In the genomic region with DNA sequence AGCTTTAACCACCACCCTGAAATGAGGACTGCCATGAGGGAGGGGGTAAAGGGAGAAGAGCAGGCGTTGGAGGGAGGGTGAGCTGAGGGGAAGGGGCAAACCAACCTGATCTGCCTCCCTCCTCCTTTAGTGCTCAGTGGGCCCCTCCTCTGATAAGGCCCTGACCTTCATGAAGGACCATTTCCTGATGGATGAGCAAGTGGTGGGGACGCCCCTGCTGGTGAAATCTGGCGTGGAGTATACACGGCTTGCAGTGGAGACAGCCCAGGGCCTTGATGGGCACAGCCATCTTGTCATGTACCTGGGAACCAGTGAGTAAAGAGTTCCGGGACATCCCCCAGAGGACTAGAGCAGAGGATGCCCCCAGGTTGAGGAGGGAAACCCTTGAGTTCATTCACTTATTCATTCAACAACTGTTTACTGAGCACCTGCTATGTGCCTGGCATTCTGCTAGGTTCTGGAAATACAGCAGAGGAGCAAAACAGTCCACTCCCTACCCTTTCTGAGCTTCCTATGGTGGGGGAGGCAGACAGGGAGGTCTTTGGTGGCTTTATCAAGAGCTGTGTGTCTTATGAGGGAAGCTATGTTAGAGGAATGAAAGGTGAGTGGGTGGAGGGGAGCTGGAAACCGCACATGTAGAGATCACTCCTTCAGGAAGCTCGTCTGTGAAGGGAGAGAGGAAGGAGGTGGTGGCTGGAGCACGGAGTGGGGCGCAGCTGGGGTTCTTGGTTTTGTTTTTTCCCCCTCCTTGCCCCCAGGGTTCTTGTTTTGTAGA, we compare ENCODE assay signal across 18 cellular contexts. TPM values are rescaled to one million over a fixed set of nuclear protein-coding genes. Genes with fewer than 3 reads are reported as not detected.
DNase-seq lines count a peak whose midpoint lies in the region; ATAC-seq and TF ChIP-seq lines count a peak whose summit lies in the region.
"Had no signal": no experiment of that assay in that cellular context is flagged by ENCODE, and none has a peak within 500 bp of the region (broad histone marks: within the 10 kb centered on the region; RNA-seq: fewer than 3 reads in every experiment).

No MANE protein-coding gene starts in this region.

- no peak overlapping the region for H3K18ac ChIP-seq in H9 (ENCODE audit: insufficient read length, low read depth, low read length)
- H3K18ac ChIP-seq in mesendoderm (ENCODE audit: low read length): no peak overlapping the region

- H3K14ac ChIP-seq in H9 (ENCODE audit: insufficient read depth, low read length): no peak overlapping the region

- H3K9me3 ChIP-seq in SK-N-SH (no peaks in the 10 kb centered on the region), H9 (ENCODE audit: control insufficient read depth, low read depth, low read length) (no peaks in the 10 kb centered on the region), SJCRH30 (replicated peaks) (no peaks in the 10 kb centered on the region)
- H3K9me3 ChIP-seq: breast epithelium, heart left ventricle had no signal

- TF ChIP-seq CTCF in SK-N-SH (IDR thresholded peaks at IDR 0.05) (peak; percentile 7; the same call in 1 of the 2 replicates), H9 (conservative IDR thresholded peaks at IDR 0.05) (peak; percentile 56)
- TF ChIP-seq CTCF in activated CD8-positive, alpha-beta T cell treated with anti-CD3 and anti-CD28 coated beads for 36 hours (IDR thresholded peaks at IDR 0.05): no peak

- H4K8ac ChIP-seq in H9 (replicated peaks; ENCODE audit: insufficient read length, low read depth, low read length) (no peak overlapping the region), mesendoderm (ENCODE audit: low read depth, low read length) (no peak overlapping the region)

- CTCF ChIA-PET in SK-N-SH (lab: Yijun Ruan, JAX): interaction anchor here (1.1 to 2.1 kb wide), 3 partner anchors 9 to 27 kb away, joined by 3 to 6 read pairs (median 5); no protein-coding TSS in a partner anchor
- CTCF ChIA-PET in activated CD8-positive, alpha-beta T cell treated with anti-CD3 and anti-CD28 coated beads for 36 hours (lab: Charles Lee): interaction anchor here (0.9 to 2.5 kb wide), 8 partner anchors 8 to 82 kb away, joined by 3 to 11 read pairs (median 4); no protein-coding TSS in a partner anchor

- POLR2A ChIA-PET in SK-N-SH (lab: Yijun Ruan, JAX): interaction anchor here (0.6 kb wide), 1 partner anchor 176 kb away, joined by 4 read pairs; no protein-coding TSS in a partner anchor
- POLR2A ChIA-PET in activated CD8-positive, alpha-beta T cell treated with anti-CD3 and anti-CD28 coated beads for 36 hours (lab: Charles Lee): interaction anchor here (0.7 to 1.0 kb wide), 3 partner anchors 10 to 64 kb away, joined by 3 to 4 read pairs (median 3); no protein-coding TSS in a partner anchor

- H3K4me1 ChIP-seq in SK-N-SH (ENCODE audit: control insufficient read depth in 1 of 2, insufficient read depth in 2 of 2, low read depth in 1 of 2, low read length in 1 of 2) (no peaks in the 10 kb centered on the region), H9 (ENCODE audit: insufficient read depth, low read length) (peaks cover under 1% of the 10 kb centered on the region), mesendoderm (ENCODE audit: control insufficient read depth, low read depth, low read length) (peaks cover 3% of the 10 kb centered on the region), SJCRH30 (no peaks in the 10 kb centered on the region)
- H3K4me1 ChIP-seq: breast epithelium, heart left ventricle had no signal

- no peak overlapping the region for H2BK20ac ChIP-seq in H9 (ENCODE audit: low read depth, low read length, poor library complexity, severe bottlenecking)

- H3K27me3 Mint-ChIP-seq in H9 (ENCODE audit: low read depth) (no peaks in the 10 kb centered on the region), immature natural killer cell (ENCODE audit: low read depth in 3 of 3) (peaks cover 0 to 6% (median 2%) of the 10 kb centered on the region in 3 donors)
- no peaks in the 10 kb centered on the region for H3K27me3 Mint-ChIP-seq in activated CD8-positive, alpha-beta T cell treated with anti-CD3 and anti-CD28 coated beads for 36 hours
- H3K27me3 Mint-ChIP-seq: activated naive CD4-positive, alpha-beta T cell treated with anti-CD3 and anti-CD28 coated beads, Interleukin-2, amount 50 U/mL, for 24 hours had no signal

- no peak overlapping the region for H2BK12ac ChIP-seq in H9 (ENCODE audit: insufficient read length, low read depth, low read length)

- H3K27ac ChIP-seq in SK-N-SH (ENCODE audit: low read depth in 2 of 2, low read length in 1 of 2): no peak overlapping the region
- no peak overlapping the region for H3K27ac ChIP-seq in H9 (ENCODE audit: insufficient read length, low read depth, low read length)
- H3K27ac ChIP-seq in mesendoderm (ENCODE audit: low read depth, low read length): no peak overlapping the region
- H3K27ac ChIP-seq in SJCRH30: no peak overlapping the region
- H3K27ac ChIP-seq: breast epithelium, heart left ventricle had no signal

- DNase-seq in SK-N-SH (peak; percentile 26), H9 (peak; percentile 68), mesendoderm (peak; percentile 61), RKO (ENCODE audit: low spot score) (no peak), immature natural killer cell (no peak), SJCRH30 (no peak)
- DNase-seq in activated CD8-positive, alpha-beta T cell treated with anti-CD3 and anti-CD28 coated beads for 36 hours: no peak
- DNase-seq: CD4-positive, alpha-beta memory T cell; heart left ventricle; mesenchymal stem cell; NCI-H1092 treated with DMSO at 0.1 percent for 48 hours; NCI-H748 treated with DMSO at 0.1 percent for 48 hours had no signal

- H2BK5ac ChIP-seq in H9 (ENCODE audit: insufficient read length, low read length) (no peak overlapping the region), mesendoderm (ENCODE audit: low read length) (no peak overlapping the region)

- H4K5ac ChIP-seq in H9 (ENCODE audit: insufficient read length, low read depth, low read length): no peak overlapping the region
- no peak overlapping the region for H4K5ac ChIP-seq in mesendoderm (ENCODE audit: low read length)

- H3K36me3 ChIP-seq in SK-N-SH (replicated peaks in 1 of 2; ENCODE audit: control insufficient read depth in 1 of 2, insufficient read depth in 2 of 2, low read length in 1 of 2) (no peaks in the 10 kb centered on the region), mesendoderm (ENCODE audit: control insufficient read depth, insufficient read depth, low read length) (no peaks in the 10 kb centered on the region), SJCRH30 (no peaks in the 10 kb centered on the region)
- H3K36me3 ChIP-seq: breast epithelium had no signal

- H3F3A ChIP-seq in SK-N-SH (replicated peaks; ENCODE audit: insufficient read depth): no peaks in the 10 kb centered on the region

- ATAC-seq in SK-N-SH treated with all-trans-retinoic acid at 6 μM for 48 hours: no peak
- peak; percentile 20 for ATAC-seq in activated CD8-positive, alpha-beta T cell treated with anti-CD3 and anti-CD28 coated beads for 36 hours
- ATAC-seq: activated CD4-positive, CD25-positive, alpha-beta regulatory T cell treated with anti-CD3 and anti-CD28 coated beads, Interleukin-2, amount 50 U/mL, for 24 hours; heart left ventricle had no signal

- H3K4me3 Mint-ChIP-seq in H9 (no peak overlapping the region), immature natural killer cell (no peak overlapping the region)
- H3K4me3 Mint-ChIP-seq in activated CD8-positive, alpha-beta T cell treated with anti-CD3 and anti-CD28 coated beads for 36 hours: no peak overlapping the region
- H3K4me3 Mint-ChIP-seq: activated naive CD4-positive, alpha-beta T cell treated with anti-CD3 and anti-CD28 coated beads, Interleukin-2, amount 50 U/mL, for 24 hours; CD4-positive, alpha-beta memory T cell; T-helper 1 cell treated with Interleukin-12 subunit alpha and Interleukin-12 subunit beta and Interleukin-4 antibody, amounts not matched to agents 30 μg/mL and 1 μg/mL, for 36 hours had no signal

- no peak overlapping the region for H3T11ph ChIP-seq in H9 (ENCODE audit: low read length)

- no peak overlapping the region for H3K23ac ChIP-seq in H9 (ENCODE audit: insufficient read length, low read depth, low read length)
- no peak overlapping the region for H3K23ac ChIP-seq in mesendoderm (ENCODE audit: low read length)

- no peaks in the 10 kb centered on the region for H3K9me2 ChIP-seq in SK-N-SH

- H2AK5ac ChIP-seq in H9 (ENCODE audit: insufficient read length, low read length) (no peak overlapping the region), mesendoderm (ENCODE audit: low read length) (no peak overlapping the region)

- H3K27me3 ChIP-seq in SK-N-SH (ENCODE audit: insufficient read depth) (no peaks in the 10 kb centered on the region), H9 (ENCODE audit: insufficient read depth, low read length) (no peaks in the 10 kb centered on the region), mesendoderm (ENCODE audit: insufficient read depth, low read length, poor library complexity) (no peaks in the 10 kb centered on the region), SJCRH30 (no peaks in the 10 kb centered on the region)
- H3K27me3 ChIP-seq: breast epithelium, heart left ventricle had no signal

- H3K4me1 Mint-ChIP-seq in H9 (peaks cover 34 to 36% of the 10 kb centered on the region in 2 experiments), immature natural killer cell (no peaks in the 10 kb centered on the region)
- peaks cover 21% of the 10 kb centered on the region for H3K4me1 Mint-ChIP-seq in activated CD8-positive, alpha-beta T cell treated with anti-CD3 and anti-CD28 coated beads for 36 hours (ENCODE audit: low read depth)

- no peak for TF ChIP-seq RAD21 in SK-N-SH (IDR thresholded peaks at IDR 0.05; ENCODE audit: low read length)

- H3K36me3 Mint-ChIP-seq in H9 (ENCODE audit: insufficient read depth in 1 of 3, low read depth in 3 of 3): peaks cover 7 to 38% (median 34%) of the 10 kb centered on the region in 3 experiments; a peak in 6 of 7 replicates
- peaks cover 5% of the 10 kb centered on the region for H3K36me3 Mint-ChIP-seq in activated CD8-positive, alpha-beta T cell treated with anti-CD3 and anti-CD28 coated beads for 36 hours (ENCODE audit: low read depth)
- H3K36me3 Mint-ChIP-seq in immature natural killer cell: no peaks in the 10 kb centered on the region
- H3K36me3 Mint-ChIP-seq: activated naive CD4-positive, alpha-beta T cell treated with anti-CD3 and anti-CD28 coated beads, Interleukin-2, amount 50 U/mL, for 24 hours; CD4-positive, alpha-beta memory T cell had no signal

- H3K23me2 ChIP-seq in H9 (ENCODE audit: insufficient read length, low read depth, low read length, poor library complexity, severe bottlenecking): no peaks in the 10 kb centered on the region

- TF ChIP-seq EP300 in SK-N-SH (IDR thresholded peaks at IDR 0.05; ENCODE audit: borderline replicate concordance in 1 of 2, low read depth in 1 of 2, low read length in 1 of 2): no peak

- 84% methylated on average over 5 of the region's 9 CpGs for WGBS in SK-N-SH (ENCODE audit: low lambda C conversion rate)
- no CpG with 5 or more reads among the region's 9 CpGs for WGBS in H9 (ENCODE audit: extremely low coverage, insufficient read length, low lambda C conversion rate)
- no CpG with 5 or more reads among the region's 9 CpGs for WGBS in mesendoderm (ENCODE audit: extremely low coverage, insufficient coverage, low lambda C conversion rate)

- H3K9me3 Mint-ChIP-seq in H9 (no peaks in the 10 kb centered on the region), immature natural killer cell (no peaks in the 10 kb centered on the region)
- no peaks in the 10 kb centered on the region for H3K9me3 Mint-ChIP-seq in activated CD8-positive, alpha-beta T cell treated with anti-CD3 and anti-CD28 coated beads for 36 hours
- H3K9me3 Mint-ChIP-seq: activated naive CD4-positive, alpha-beta T cell treated with anti-CD3 and anti-CD28 coated beads, Interleukin-2, amount 50 U/mL, for 24 hours; CD4-positive, alpha-beta memory T cell; IgD-negative memory B cell; T-helper 1 cell treated with Interleukin-12 subunit alpha and Interleukin-12 subunit beta and Interleukin-4 antibody, amounts not matched to agents 30 μg/mL and 1 μg/mL, for 36 hours had no signal

- H3K79me1 ChIP-seq in H9 (ENCODE audit: insufficient read depth, low read depth, low read length, poor library complexity, severe bottlenecking) (no peaks in the 10 kb centered on the region), mesendoderm (ENCODE audit: low read length) (no peaks in the 10 kb centered on the region)

- H4K20me1 ChIP-seq in SK-N-SH (ENCODE audit: insufficient read depth) (no peaks in the 10 kb centered on the region), H9 (ENCODE audit: control insufficient read depth, insufficient read depth, insufficient read length) (no peaks in the 10 kb centered on the region)

- H2AFZ ChIP-seq in SK-N-SH (ENCODE audit: low read depth) (no peak overlapping the region), H9 (ENCODE audit: low read length) (no peak overlapping the region)

- H3K79me2 ChIP-seq in SK-N-SH (ENCODE audit: insufficient read depth): no peaks in the 10 kb centered on the region
- no peaks in the 10 kb centered on the region for H3K79me2 ChIP-seq in H9 (ENCODE audit: insufficient read depth, low read length)
- H3K79me2 ChIP-seq in mesendoderm (ENCODE audit: control insufficient read depth, insufficient read depth, low read length): no peaks in the 10 kb centered on the region

- no peak overlapping the region for H3K9ac ChIP-seq in SK-N-SH
- H3K9ac ChIP-seq in H9 (ENCODE audit: extremely low read depth, insufficient read length, low read length): no peak overlapping the region
- H3K9ac ChIP-seq in mesendoderm (ENCODE audit: low read length): no peak overlapping the region

- H2BK120ac ChIP-seq in H9 (ENCODE audit: low read depth, low read length, poor library complexity, severe bottlenecking) (no peak overlapping the region), mesendoderm (ENCODE audit: low read depth, low read length) (no peak overlapping the region)

- H2BK15ac ChIP-seq in H9 (ENCODE audit: low read depth, low read length): no peak overlapping the region
- no peak overlapping the region for H2BK15ac ChIP-seq in mesendoderm (replicated peaks; ENCODE audit: low read depth)

- H3K56ac ChIP-seq in H9 (ENCODE audit: insufficient read length, low read depth, low read length) (no peak overlapping the region), mesendoderm (ENCODE audit: low read length) (peak overlapping the region; percentile 46)

- H3K4me2 ChIP-seq in SK-N-SH: no peak overlapping the region
- no peak overlapping the region for H3K4me2 ChIP-seq in H9 (ENCODE audit: insufficient read depth, insufficient read length, low read length)
- H3K4me2 ChIP-seq in mesendoderm (ENCODE audit: low read length): no peak overlapping the region

- intact Hi-C loops in activated CD8-positive, alpha-beta T cell treated with anti-CD3 and anti-CD28 coated beads for 36 hours (cut with micrococcal nuclease): no loop called here

- H3K4me3 ChIP-seq in SK-N-SH (ENCODE audit: low read depth in 2 of 2, low read length in 1 of 2) (no peak overlapping the region), mesendoderm (ENCODE audit: low read length) (no peak overlapping the region), SJCRH30 (no peak overlapping the region)
- H3K4me3 ChIP-seq: breast epithelium, heart left ventricle had no signal

- H4K91ac ChIP-seq in H9 (ENCODE audit: insufficient read length, low read depth, low read length): no peak overlapping the region

- H3K4ac ChIP-seq in H9 (ENCODE audit: low read depth, low read length) (no peak overlapping the region), mesendoderm (ENCODE audit: low read depth, low read length) (no peak overlapping the region)

- H3K27ac Mint-ChIP-seq in H9 (peak overlapping the region in 2 of 3 experiments; percentile 56 to 92; a peak in 5 of 7 replicates), immature natural killer cell (no peak overlapping the region)
- no peak overlapping the region for H3K27ac Mint-ChIP-seq in activated CD8-positive, alpha-beta T cell treated with anti-CD3 and anti-CD28 coated beads for 36 hours
- H3K27ac Mint-ChIP-seq: activated naive CD4-positive, alpha-beta T cell treated with anti-CD3 and anti-CD28 coated beads, Interleukin-2, amount 50 U/mL, for 24 hours; IgD-negative memory B cell; T-helper 1 cell treated with Interleukin-12 subunit alpha and Interleukin-12 subunit beta and Interleukin-4 antibody, amounts not matched to agents 30 μg/mL and 1 μg/mL, for 36 hours had no signal

RNA-seq across cellular contexts. Expression of a gene that starts 19.5 kb away (rescaled TPM):
- 1.3 and 2.3 TPM in 2 replicates for polyA plus RNA-seq in SK-N-SH (2012; rRNA removed)
- 0.33 and 0.73 TPM in 2 replicates for polyA plus RNA-seq in SK-N-SH (2012; cell fraction: cytosol; rRNA removed)
- polyA plus RNA-seq in SK-N-SH (2012; cell fraction: nucleus; rRNA removed): 11.2 and 13.5 TPM in 2 replicates
- total RNA-seq in H9 (2021): 11.1 and 11.8 TPM in 2 replicates
- 10 to 100 TPM; 23.8 to 24.7 TPM for total RNA-seq in activated CD8-positive, alpha-beta T cell treated with anti-CD3 and anti-CD28 coated beads for 36 hours
- 1.3 TPM for polyA plus RNA-seq in mesendoderm (2013, experiment 1 of 2)
- polyA plus RNA-seq in mesendoderm (2013, experiment 2 of 2): 1.1 TPM
- polyA plus RNA-seq in immature natural killer cell: 10 to 100 TPM in 1 of 3 donors, 1 to 10 TPM in 2; 2.5 to 12.4 (median 3.2) TPM
- total RNA-seq in SJCRH30 (2014; rRNA removed; shearing (Covaris generic)): 1.2 and 2.1 TPM in 2 replicates

RNA-seq across cellular contexts. Expression of a gene that starts 21.0 kb away (rescaled TPM):
- polyA plus RNA-seq in SK-N-SH (2012; rRNA removed): 28.5 and 40.2 TPM in 2 replicates
- polyA plus RNA-seq in SK-N-SH (2012; cell fraction: cytosol; rRNA removed): 25.1 and 30.1 TPM in 2 replicates
- polyA plus RNA-seq in SK-N-SH (2012; cell fraction: nucleus; rRNA removed): 23.0 and 37.6 TPM in 2 replicates
- 40.2 and 47.4 TPM in 2 replicates for total RNA-seq in H9 (2021)
- total RNA-seq in activated CD8-positive, alpha-beta T cell treated with anti-CD3 and anti-CD28 coated beads for 36 hours: 10 to 100 TPM; 41.9 to 43.0 TPM
- polyA plus RNA-seq in mesendoderm (2013, experiment 1 of 2): 16.8 TPM
- polyA plus RNA-seq in mesendoderm (2013, experiment 2 of 2): 17.0 TPM
- 10 to 100 TPM in 2 of 3 donors, 1 to 10 TPM in 1; 5.5 to 21.5 (median 12.1) TPM for polyA plus RNA-seq in immature natural killer cell
- 12.3 and 12.9 TPM in 2 replicates for total RNA-seq in SJCRH30 (2014; rRNA removed; shearing (Covaris generic))

RNA-seq across cellular contexts. Expression of a gene that starts 39.9 kb away (rescaled TPM):
- polyA plus RNA-seq in SK-N-SH (2012; rRNA removed): 72.5 and 89.5 TPM in 2 replicates
- 60.3 and 74.6 TPM in 2 replicates for polyA plus RNA-seq in SK-N-SH (2012; cell fraction: cytosol; rRNA removed)
- polyA plus RNA-seq in SK-N-SH (2012; cell fraction: nucleus; rRNA removed): 66.4 and 78.0 TPM in 2 replicates
- 136 and 143 TPM in 2 replicates for total RNA-seq in H9 (2021)
- 10 to 100 TPM; 89.4 to 93.7 TPM for total RNA-seq in activated CD8-positive, alpha-beta T cell treated with anti-CD3 and anti-CD28 coated beads for 36 hours
- 115 TPM for polyA plus RNA-seq in mesendoderm (2013, experiment 1 of 2)
- 112 TPM for polyA plus RNA-seq in mesendoderm (2013, experiment 2 of 2)
- 100 to 1,000 TPM in 2 of 3 donors, 10 to 100 TPM in 1; 67.3 to 122 (median 100) TPM for polyA plus RNA-seq in immature natural killer cell
- total RNA-seq in SJCRH30 (2014; rRNA removed; shearing (Covaris generic)): 59.7 and 63.5 TPM in 2 replicates

RNA-seq across cellular contexts. Expression of a gene that starts 58.4 kb away (rescaled TPM):
- 726 and 983 TPM in 2 replicates for polyA plus RNA-seq in SK-N-SH (2012; rRNA removed)
- 396 and 512 TPM in 2 replicates for polyA plus RNA-seq in SK-N-SH (2012; cell fraction: cytosol; rRNA removed)
- 1,848 and 2,172 TPM in 2 replicates for polyA plus RNA-seq in SK-N-SH (2012; cell fraction: nucleus; rRNA removed)
- total RNA-seq in H9 (2021): 51.0 and 52.7 TPM in 2 replicates
- total RNA-seq in activated CD8-positive, alpha-beta T cell treated with anti-CD3 and anti-CD28 coated beads for 36 hours: 10 to 100 TPM; 51.8 to 56.6 TPM
- 59.4 TPM for polyA plus RNA-seq in mesendoderm (2013, experiment 1 of 2)
- 59.0 TPM for polyA plus RNA-seq in mesendoderm (2013, experiment 2 of 2)
- 10 to 100 TPM in 2 of 3 donors, 1 to 10 TPM in 1; 4.4 to 14.0 (median 10.3) TPM for polyA plus RNA-seq in immature natural killer cell
- 113 and 114 TPM in 2 replicates for total RNA-seq in SJCRH30 (2014; rRNA removed; shearing (Covaris generic))

Comparison
In these comparisons a context has a peak if more than half of its experiments do, and no peak if none do; other contexts are left out.
1. DNase-seq: peak in SK-N-SH (single experiment), H9 (single experiment) and mesendoderm (single experiment); none in activated CD8-positive, alpha-beta T cell treated with anti-CD3 and anti-CD28 coated beads for 36 hours (single experiment), RKO (single experiment), immature natural killer cell (0 of 3) and SJCRH30 (0 of 2).
2. H3K27ac Mint-ChIP-seq: peak in H9 (2 of 3); none in activated CD8-positive, alpha-beta T cell treated with anti-CD3 and anti-CD28 coated beads for 36 hours (single experiment) and immature natural killer cell (0 of 6).